ENCODE assay signal across 8 cellular contexts in genomic region chr4:6019316-6020263, GRCh38. TPM values are rescaled to one million over a fixed set of nuclear protein-coding genes. Genes with fewer than 3 reads are reported as not detected.
DNase-seq lines count a peak whose midpoint lies in the region; ATAC-seq and TF ChIP-seq lines count a peak whose summit lies in the region.

No MANE protein-coding gene starts in this region.

- no peak overlapping the region for H3K27ac ChIP-seq in neural cell (ENCODE audit: low read length)

- H3K9me3 Mint-ChIP-seq in activated T-cell treated with anti-CD3 and anti-CD28 coated beads, Interleukin-2, amount 50 U/mL, for 72 hours, result no peaks in the 10 kb centered on the region
- H3K9me3 Mint-ChIP-seq in activated T-cell treated with anti-CD3 and anti-CD28 coated beads, Interleukin-2, amount 50 U/mL, for 24 hours, result no peaks in the 10 kb centered on the region
- H3K9me3 Mint-ChIP-seq in endothelial cell (ENCODE audit: unreplicated experiment), result no peaks in the 10 kb centered on the region

- H4K20me1 ChIP-seq in neural cell (ENCODE audit: insufficient read depth), result no peaks in the 10 kb centered on the region

- no peaks in the 10 kb centered on the region for H3K9me2 ChIP-seq in neural cell (ENCODE audit: insufficient read depth, low read length)

- no peak overlapping the region for H3K27ac Mint-ChIP-seq in activated T-cell treated with anti-CD3 and anti-CD28 coated beads, Interleukin-2, amount 50 U/mL, for 72 hours
- H3K27ac Mint-ChIP-seq in activated T-cell treated with anti-CD3 and anti-CD28 coated beads, Interleukin-2, amount 50 U/mL, for 24 hours, result no peak overlapping the region
- no peak overlapping the region for H3K27ac Mint-ChIP-seq in endothelial cell (ENCODE audit: unreplicated experiment)

- no peaks in the 10 kb centered on the region for H3K36me3 Mint-ChIP-seq in activated T-cell treated with anti-CD3 and anti-CD28 coated beads, Interleukin-2, amount 50 U/mL, for 72 hours (ENCODE audit: insufficient read depth in 2 of 2)
- H3K36me3 Mint-ChIP-seq in activated T-cell treated with anti-CD3 and anti-CD28 coated beads, Interleukin-2, amount 50 U/mL, for 24 hours (ENCODE audit: low read depth), result no peaks in the 10 kb centered on the region
- peaks cover 5% of the 10 kb centered on the region for H3K36me3 Mint-ChIP-seq in endothelial cell (ENCODE audit: low read depth, unreplicated experiment)

- no peak for ATAC-seq in activated T-cell treated with anti-CD3 and anti-CD28 coated beads, Interleukin-2, amount 50 U/mL, for 72 hours (replicated peaks in 1 of 2)
- ATAC-seq in GM18861 (IDR thresholded peaks at IDR 0.05; ENCODE audit: unreplicated experiment), result no peak
- no peak for ATAC-seq in HG03469 (IDR thresholded peaks at IDR 0.05; ENCODE audit: unreplicated experiment)

- no peaks in the 10 kb centered on the region for H3F3A ChIP-seq in neural cell (ENCODE audit: insufficient read depth, low read length, poor library complexity, severe bottlenecking)

- no peak overlapping the region for H3K4me3 ChIP-seq in neural cell (ENCODE audit: low read length)

- H3K4me3 Mint-ChIP-seq in activated T-cell treated with anti-CD3 and anti-CD28 coated beads, Interleukin-2, amount 50 U/mL, for 72 hours, result no peak overlapping the region
- no peak overlapping the region for H3K4me3 Mint-ChIP-seq in activated T-cell treated with anti-CD3 and anti-CD28 coated beads, Interleukin-2, amount 50 U/mL, for 24 hours
- no peak overlapping the region for H3K4me3 Mint-ChIP-seq in endothelial cell (ENCODE audit: unreplicated experiment)

- H3K36me3 ChIP-seq in neural cell (ENCODE audit: insufficient read depth, low read length), result no peaks in the 10 kb centered on the region

- peaks cover 9% of the 10 kb centered on the region for H3K27me3 Mint-ChIP-seq in activated T-cell treated with anti-CD3 and anti-CD28 coated beads, Interleukin-2, amount 50 U/mL, for 72 hours (ENCODE audit: low read depth)
- peaks cover 20% of the 10 kb centered on the region for H3K27me3 Mint-ChIP-seq in activated T-cell treated with anti-CD3 and anti-CD28 coated beads, Interleukin-2, amount 50 U/mL, for 24 hours
- H3K27me3 Mint-ChIP-seq in endothelial cell (ENCODE audit: unreplicated experiment), result peaks cover 1% of the 10 kb centered on the region

- no peak for TF ChIP-seq EP300 in neural cell (conservative IDR thresholded peaks at IDR 0.05; ENCODE audit: poor library complexity, severe bottlenecking)

- H3K79me2 ChIP-seq in neural cell (replicated peaks; ENCODE audit: insufficient read depth, low read length), result no peaks in the 10 kb centered on the region

- CTCF ChIA-PET in HEK293T (lab: Yijun Ruan, JAX), result interaction anchor here (0.6 to 2.4 kb wide), 10 partner anchors 8 to 619 kb away, joined by 3 to 9 read pairs (median 4); no protein-coding TSS in a partner anchor

- TF ChIP-seq CTCF in endothelial cell (IDR thresholded peaks at IDR 0.05; ENCODE audit: unreplicated experiment) (peak; percentile 88), neural cell (IDR thresholded peaks at IDR 0.05; ENCODE audit: poor library complexity, severe bottlenecking) (peak; percentile 84)

- no peaks in the 10 kb centered on the region for H3K27me3 ChIP-seq in neural cell (ENCODE audit: insufficient read depth, low read depth, low read length)

- POLR2A ChIA-PET in HEK293T (lab: Yijun Ruan, JAX), result no interaction called here

- peak; percentile 20 to 40 for DNase-seq in activated T-cell treated with anti-CD3 and anti-CD28 coated beads, Interleukin-2, amount 50 U/mL, for 72 hours
- no peak for DNase-seq in activated T-cell treated with anti-CD3 and anti-CD28 coated beads, Interleukin-2, amount 50 U/mL, for 24 hours
- DNase-seq in HEK293T (ENCODE audit: extremely low spot score) (peak; percentile 80), RPMI8226 (peak; percentile 73), endothelial cell (ENCODE audit: low spot score) (peak; percentile 71)

- TF ChIP-seq RAD21 in neural cell (conservative IDR thresholded peaks at IDR 0.05), result peak; percentile 54

- H3K4me1 Mint-ChIP-seq in activated T-cell treated with anti-CD3 and anti-CD28 coated beads, Interleukin-2, amount 50 U/mL, for 72 hours (ENCODE audit: low read depth), result no peaks in the 10 kb centered on the region
- H3K4me1 Mint-ChIP-seq in activated T-cell treated with anti-CD3 and anti-CD28 coated beads, Interleukin-2, amount 50 U/mL, for 24 hours (ENCODE audit: low read depth), result no peaks in the 10 kb centered on the region
- H3K4me1 Mint-ChIP-seq in endothelial cell (ENCODE audit: unreplicated experiment), result peaks cover 9% of the 10 kb centered on the region

- no peaks in the 10 kb centered on the region for H3K9me3 ChIP-seq in neural cell (ENCODE audit: low read length)

- H3K4me2 ChIP-seq in neural cell (ENCODE audit: low read length), result no peak overlapping the region

- H2AFZ ChIP-seq in neural cell (ENCODE audit: low read depth, low read length), result no peak overlapping the region

- H3K9ac ChIP-seq in neural cell (ENCODE audit: low read length), result no peak overlapping the region

TF ChIP-seq in HEK293T, 16 proteins besides CTCF, POLR2A, EP300 and RAD21:
- no peak for TF ChIP-seq ARNT (IDR thresholded peaks at IDR 0.05)
- TF ChIP-seq L3MBTL2 (conservative IDR thresholded peaks at IDR 0.05), result no peak
- TF ChIP-seq NFRKB (IDR thresholded peaks at IDR 0.05), result no peak
- no peak for TF ChIP-seq HDGF (IDR thresholded peaks at IDR 0.05; ENCODE audit: borderline replicate concordance)
- no peak for TF ChIP-seq TARDBP (IDR thresholded peaks at IDR 0.05)
- TF ChIP-seq LEF1 (IDR thresholded peaks at IDR 0.05; ENCODE audit: borderline replicate concordance), result no peak
- no peak for TF ChIP-seq FOXM1 (IDR thresholded peaks at IDR 0.05; ENCODE audit: borderline replicate concordance)
- no peak for TF ChIP-seq ZNF384 (IDR thresholded peaks at IDR 0.05)
- TF ChIP-seq FOXA1 (IDR thresholded peaks at IDR 0.05), result no peak
- no peak for TF ChIP-seq FOXK2 (IDR thresholded peaks at IDR 0.05)
- no peak for TF ChIP-seq SUZ12 (IDR thresholded peaks at IDR 0.05)
- TF ChIP-seq PKNOX1 (IDR thresholded peaks at IDR 0.05), result no peak
- no peak for TF ChIP-seq SP1 (IDR thresholded peaks at IDR 0.05)
- TF ChIP-seq CTBP1 (IDR thresholded peaks at IDR 0.05; ENCODE audit: borderline replicate concordance), result no peak
- no peak for TF ChIP-seq ELF4 (IDR thresholded peaks at IDR 0.05)
- TF ChIP-seq BHLHE40 (IDR thresholded peaks at IDR 0.05; ENCODE audit: borderline replicate concordance), result no peak

TF ChIP-seq in neural cell, 6 proteins besides CTCF, POLR2A, EP300 and RAD21:
- no peak for TF ChIP-seq MXI1 (conservative IDR thresholded peaks at IDR 0.05; ENCODE audit: poor library complexity, severe bottlenecking)
- no peak for TF ChIP-seq TAF1 (IDR thresholded peaks at IDR 0.05; ENCODE audit: low read depth)
- TF ChIP-seq REST (IDR thresholded peaks at IDR 0.05; ENCODE audit: borderline replicate concordance), result no peak
- peak; percentile 38 for TF ChIP-seq SMC3 (conservative IDR thresholded peaks at IDR 0.05; ENCODE audit: poor library complexity)

RNA-seq across cellular contexts. Expression of gene C4orf50, which starts 1.4 kb away (rescaled TPM):
- under 1 TPM; 0.14 to 0.95 TPM for total RNA-seq in activated T-cell treated with anti-CD3 and anti-CD28 coated beads, Interleukin-2, amount 50 U/mL, for 72 hours
- total RNA-seq in endothelial cell (ENCODE audit: unreplicated experiment), result 0.05 TPM
- 1.6 and 1.8 TPM in 2 replicates for polyA plus RNA-seq in neural cell
- polyA minus RNA-seq in neural cell, result 5.4 and 5.6 TPM in 2 replicates
